Comparison of ENCODE assay signal across 26 cellular contexts in the genomic region with DNA sequence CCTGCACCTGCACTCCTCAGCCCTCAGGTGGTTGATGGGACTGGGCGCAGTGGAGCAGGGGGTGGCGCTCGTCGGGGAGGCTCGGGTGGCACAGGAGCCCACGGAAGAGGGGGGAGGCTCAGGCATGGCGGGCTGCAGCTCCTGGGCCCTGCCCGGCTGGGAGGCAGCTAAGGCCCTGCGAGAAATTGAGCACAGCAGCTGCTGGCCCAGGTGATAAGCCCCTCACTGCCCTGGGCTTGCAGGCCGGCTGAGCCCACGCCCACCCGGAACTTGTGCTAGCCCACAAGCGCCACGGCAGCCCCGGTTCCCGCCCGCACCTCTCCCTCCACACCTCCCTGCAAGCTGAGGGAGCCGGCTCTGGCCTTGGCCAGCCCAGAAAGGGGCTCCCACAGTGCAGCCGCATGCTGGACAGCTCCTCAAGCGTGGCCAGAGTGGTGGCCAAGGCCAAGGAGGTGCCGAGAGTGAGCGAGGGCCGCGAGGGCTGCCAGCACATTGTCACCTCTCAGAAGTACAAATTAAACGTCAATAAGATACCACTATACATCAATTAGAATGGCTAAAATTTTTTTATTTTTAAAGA. TPM values are rescaled to one million over a fixed set of nuclear protein-coding genes. Genes with fewer than 3 reads are reported as not detected.
"Had no signal": no experiment of that assay in that cellular context is flagged by ENCODE, and none has a peak within 500 bp of the region (broad histone marks: within the 10 kb centered on the region; RNA-seq: fewer than 3 reads in every experiment).

No MANE protein-coding gene starts in this region.

- H3K9me3 ChIP-seq: ascending aorta, breast epithelium, colonic mucosa, esophagus squamous epithelium had no signal

- ATAC-seq: activated CD4-positive, alpha-beta T cell treated with anti-CD3 and anti-CD28 coated beads for 36 hours; activated naive CD4-positive, alpha-beta T cell treated with anti-CD3 and anti-CD28 coated beads, Interleukin-2, amount 50 U/mL, for 72 hours; activated T-cell treated with anti-CD3 and anti-CD28 coated beads, Interleukin-2, amount 50 U/mL, for 72 hours had no signal

- H3K27ac ChIP-seq: ascending aorta, breast epithelium, cardiac muscle cell, colonic mucosa, epithelial cell of prostate, esophagus squamous epithelium had no signal

- H3K4me1 ChIP-seq: ascending aorta, breast epithelium, colonic mucosa had no signal

- H3K36me3 ChIP-seq: ascending aorta, breast epithelium, cardiac muscle cell, colonic mucosa, esophagus squamous epithelium had no signal

- H3K27me3 ChIP-seq: ascending aorta, breast epithelium, cardiac muscle cell, colonic mucosa, esophagus squamous epithelium had no signal

- H3K4me3 ChIP-seq: ascending aorta, breast epithelium, cardiac muscle cell, colonic mucosa, esophagus squamous epithelium had no signal

- DNase-seq: activated CD4-positive, alpha-beta memory T cell treated with anti-CD3 and anti-CD28 coated beads, Interleukin-2, amount 10 ng/mL, durations not matched to agents 7 days and 5 days; activated CD4-positive, alpha-beta T cell treated with anti-CD3 and anti-CD28 coated beads, Interleukin-2, amount 10 ng/mL, durations not matched to agents 24 days and 14 days; activated CD4-positive, alpha-beta T cell treated with anti-CD3 and anti-CD28 coated beads, Interleukin-2, amount 50 U/mL, for 4 hours; activated CD4-positive, CD25-positive, alpha-beta regulatory T cell; activated CD4-positive, CD25-positive, alpha-beta regulatory T cell treated with anti-CD3 and anti-CD28 coated beads, Interleukin-2, amount 50 U/mL, for 72 hours; activated CD8-positive, alpha-beta memory T cell treated with anti-CD3 and anti-CD28 coated beads, Interleukin-2, amount 50 U/mL, for 48 hours; activated gamma-delta T cell; activated naive CD4-positive, alpha-beta T cell; activated naive CD8-positive, alpha-beta T cell treated with anti-CD3 and anti-CD28 coated beads, Interleukin-2, amount 10 ng/mL, durations not matched to agents 7 days and 5 days; activated T-cell treated with anti-CD3 and anti-CD28 coated beads for 4 hours; activated T-cell treated with anti-CD3 and anti-CD28 coated beads, Interleukin-2, amount 50 U/mL, for 24 hours; activated T-cell treated with anti-CD3 and anti-CD28 coated beads, Interleukin-2, amount 50 U/mL, for 72 hours; central memory CD4-positive, alpha-beta T cell; cerebellar nuclear complex; colonic mucosa; effector CD8-positive, alpha-beta T cell; esophagus squamous epithelium; head of caudate nucleus had no signal

RNA-seq across cellular contexts. Expression of a gene that starts 28.5 kb away (rescaled TPM):
- polyA plus RNA-seq: cardiac muscle cell, endothelial cell of umbilical vein, fibroblast of lung had no signal
